Comparison of ENCODE assay signal across 27 cellular contexts in genomic region chr6:163085426-163085825, GRCh38.
"Had no signal": no experiment of that assay in that cellular context is flagged by ENCODE, and none has a peak within 500 bp of the region (broad histone marks: within the 10 kb centered on the region; RNA-seq: fewer than 3 reads in every experiment).

No MANE protein-coding gene starts in this region.

- H3K4me1 ChIP-seq: esophagus muscularis mucosa, pancreas, stomach, tibial nerve had no signal

- H3K9me3 ChIP-seq: esophagus muscularis mucosa, gastrocnemius medialis, pancreas, stomach, suprapubic skin, tibial nerve had no signal

- ATAC-seq: activated CD8-positive, alpha-beta T cell treated with anti-CD3 and anti-CD28 coated beads for 36 hours; activated naive CD4-positive, alpha-beta T cell treated with anti-CD3 and anti-CD28 coated beads, Interleukin-2, amount 50 U/mL, for 72 hours; left lobe of liver; natural killer cell; pancreas; sciatic nerve; stimulated activated memory B cell treated with anti-CD40 and anti-IgM and Interleukin-4, amounts not matched to agents 10 μg/mL and 1 μg/mL and 100 μg/mL, for 72 hours; T-cell had no signal

- H3K36me3 ChIP-seq: esophagus muscularis mucosa, gastrocnemius medialis, pancreas, stomach, suprapubic skin, tibial nerve had no signal

- H3K4me3 ChIP-seq: esophagus muscularis mucosa, pancreas, stomach, suprapubic skin, tibial nerve had no signal

- H3K27ac ChIP-seq: esophagus muscularis mucosa, pancreas, stomach, suprapubic skin, tibial nerve, VCaP had no signal

- DNase-seq: activated CD4-positive, alpha-beta T cell treated with anti-CD3 and anti-CD28 coated beads, Interleukin-2, amount 10 ng/mL, durations not matched to agents 7 days and 5 days; activated CD4-positive, CD25-positive, alpha-beta regulatory T cell treated with anti-CD3 and anti-CD28 coated beads, Interleukin-2, amount 50 U/mL, for 72 hours; activated CD8-positive, alpha-beta T cell treated with anti-CD3 and anti-CD28 coated beads for 36 hours; activated gamma-delta T cell treated with Interleukin-2 at 50 U/mL for 16 hours; activated T-cell treated with anti-CD3 and anti-CD28 coated beads, Interleukin-2, amount 50 U/mL, for 1 hour; aorta; effector memory CD4-positive, alpha-beta T cell; gastrocnemius medialis; kidney; midbrain; natural killer cell; pancreas; small intestine; stimulated activated CD4-positive, alpha-beta T cell treated with anti-CD3 and anti-CD28 coated beads, Interleukin-15, amount 100 ng/mL, for 24 hours; stomach; T-cell had no signal

- H3K27me3 ChIP-seq: esophagus muscularis mucosa, gastrocnemius medialis, pancreas, stomach, suprapubic skin, tibial nerve had no signal

- FAIRE-seq: colon, endothelial cell of umbilical vein, kidney, pancreas, small intestine, urothelium cell line had no signal
